In genomic region chr16:9139965-9140364, GRCh38 we compare ENCODE assay signal across 8 cellular contexts. TPM values are rescaled to one million over a fixed set of nuclear protein-coding genes. Genes with fewer than 3 reads are reported as not detected.
DNase-seq lines count a peak whose midpoint lies in the region; ATAC-seq and TF ChIP-seq lines count a peak whose summit lies in the region.

No MANE protein-coding gene starts in this region.

- DNase-seq in Daoy (ENCODE audit: low read depth), result peak; percentile 35
- peak; percentile 75 for DNase-seq in NCI-H82 (lab: John Stamatoyannopoulos, UW)
- DNase-seq in fibroblast of villous mesenchyme (ENCODE audit: low read depth), result peak; percentile 34
- DNase-seq in GF-D8 (lab: John Stamatoyannopoulos, UW), result no peak
- no peak for DNase-seq in activated CD8-positive, alpha-beta memory T cell treated with anti-CD3 and anti-CD28 coated beads, Interleukin-2, amount 50 U/mL, for 48 hours

- ATAC-seq in GM21723 (IDR thresholded peaks at IDR 0.05; ENCODE audit: unreplicated experiment) (peak; percentile 47), HG03521 (IDR thresholded peaks at IDR 0.05; ENCODE audit: unreplicated experiment) (no peak), HG03439 (IDR thresholded peaks at IDR 0.05; ENCODE audit: unreplicated experiment) (no peak)

- H3K4me3 ChIP-seq in fibroblast of villous mesenchyme (ENCODE audit: low read depth, low read length), result no peak overlapping the region

- TF ChIP-seq CTCF in fibroblast of villous mesenchyme (IDR thresholded peaks at IDR 0.05; ENCODE audit: insufficient read depth, low read depth, low read length), result no peak

RNA-seq across cellular contexts. Expression of gene HAPSTR1, which starts 48.5 kb away (rescaled TPM):
- 29.1 and 30.2 TPM in 2 replicates for total RNA-seq in Daoy (2014; rRNA removed; shearing (Covaris generic))
- total RNA-seq in fibroblast of villous mesenchyme, result 86.8 and 87.0 TPM in 2 replicates

Comparison
In these comparisons a context has a peak if more than half of its experiments do, and no peak if none do; other contexts are left out.
1. DNase-seq: peak in Daoy (single experiment), NCI-H82 (single experiment) and fibroblast of villous mesenchyme (single experiment); none in GF-D8 (single experiment) and activated CD8-positive, alpha-beta memory T cell treated with anti-CD3 and anti-CD28 coated beads, Interleukin-2, amount 50 U/mL, for 48 hours (single experiment).